Comparison of ENCODE assay signal across 1 cellular context in the genomic region with DNA sequence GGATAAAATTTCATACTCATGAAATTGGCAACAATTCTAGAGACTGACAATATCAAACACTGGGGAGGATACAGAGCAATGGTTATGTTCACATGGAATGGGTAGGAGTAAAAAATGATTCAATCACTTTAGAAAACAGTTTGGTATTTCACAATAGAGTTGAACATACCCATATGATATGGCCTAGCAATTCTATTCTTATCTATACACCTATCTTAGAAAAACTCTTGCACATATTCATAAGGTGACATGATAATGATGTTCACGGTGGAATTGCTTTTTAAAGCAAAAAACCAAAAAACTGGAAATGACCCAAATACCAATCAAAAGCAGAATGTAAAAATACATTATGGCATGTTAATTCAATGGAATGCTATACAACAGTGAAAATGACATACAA.
TF ChIP-seq lines count a peak whose summit lies in the region.

No MANE protein-coding gene starts in this region.

TF ChIP-seq in IMR-90, 13 proteins besides CTCF, POLR2A, EP300 and RAD21:
- no peak for TF ChIP-seq MAZ (IDR thresholded peaks at IDR 0.05; ENCODE audit: borderline replicate concordance, low read depth, low read length)
- no peak for TF ChIP-seq CHD1 (IDR thresholded peaks at IDR 0.05; ENCODE audit: low read depth, low read length)
- no peak for TF ChIP-seq FOS (IDR thresholded peaks at IDR 0.05; ENCODE audit: low read depth, low read length)
- no peak for TF ChIP-seq MXI1 (IDR thresholded peaks at IDR 0.05; ENCODE audit: borderline replicate concordance, low read depth, low read length)
- peak; percentile 42 for TF ChIP-seq CEBPB (IDR thresholded peaks at IDR 0.05; ENCODE audit: low read depth, low read length)
- TF ChIP-seq ELK1 (IDR thresholded peaks at IDR 0.05; ENCODE audit: borderline replicate concordance, low read depth, low read length): no peak
